8 cellular contexts compared by ENCODE assay signal in genomic region chr15:89419370-89419984, GRCh38.
A peak's percentile ranks its signal among the peaks of the same experiment; 100 is the strongest.
DNase-seq lines count a peak whose midpoint lies in the region; ATAC-seq and TF ChIP-seq lines count a peak whose summit lies in the region.

No MANE protein-coding gene starts in this region.

- no peaks in the 10 kb centered on the region for H3K4me1 Mint-ChIP-seq in progenitor cell of endocrine pancreas (ENCODE audit: low read depth)

- H3K36me3 Mint-ChIP-seq in progenitor cell of endocrine pancreas (ENCODE audit: insufficient read depth) = no peaks in the 10 kb centered on the region

- peak; percentile 63; the same call in 2 of the 3 replicates for ATAC-seq in SK-N-SH treated with all-trans-retinoic acid at 6 μM for 48 hours
- peak; percentile 49 for ATAC-seq in esophagus mucosa
- ATAC-seq in HG03378 (IDR thresholded peaks at IDR 0.05; ENCODE audit: unreplicated experiment) = no peak

- H3K9me3 Mint-ChIP-seq in progenitor cell of endocrine pancreas (ENCODE audit: low read depth) = no peaks in the 10 kb centered on the region

- TF ChIP-seq CTCF in progenitor cell of endocrine pancreas (IDR thresholded peaks at IDR 0.05; ENCODE audit: unreplicated experiment) = no peak

- H3K27ac Mint-ChIP-seq in progenitor cell of endocrine pancreas = no peak overlapping the region

- H3K4me3 Mint-ChIP-seq in progenitor cell of endocrine pancreas (ENCODE audit: low read depth) = no peak overlapping the region

- DNase-seq in DMS 273 (lab: John Stamatoyannopoulos, UW; ENCODE audit: unreplicated experiment) (peak; percentile 20), DMS 273 treated with DMSO at 0.1 percent for 48 hours (lab: John Stamatoyannopoulos, UW) (no peak), progenitor cell of endocrine pancreas (ENCODE audit: low spot score, unreplicated experiment) (peak; percentile 77), NCI-H748 treated with DMSO at 0.1 percent for 48 hours (lab: John Stamatoyannopoulos, UW) (no peak), NCI-H1105 (lab: John Stamatoyannopoulos, UW) (no peak)

- H3K27me3 Mint-ChIP-seq in progenitor cell of endocrine pancreas = peaks cover 93% of the 10 kb centered on the region

TF ChIP-seq in SK-N-SH treated with all-trans-retinoic acid at 6 μM for 48 hours, 23 proteins besides CTCF, POLR2A, EP300 and RAD21:
- TF ChIP-seq CSDC2 (CRISPR knock-in tag; IDR thresholded peaks at IDR 0.05) = no peak
- TF ChIP-seq TCF4 (CRISPR knock-in tag; IDR thresholded peaks at IDR 0.05; ENCODE audit: borderline replicate concordance) = no peak
- TF ChIP-seq PPARA (CRISPR knock-in tag; IDR thresholded peaks at IDR 0.05; ENCODE audit: borderline replicate concordance) = no peak
- TF ChIP-seq BACH2 (CRISPR knock-in tag; IDR thresholded peaks at IDR 0.05; ENCODE audit: borderline replicate concordance) = no peak
- TF ChIP-seq, protein P1, sequence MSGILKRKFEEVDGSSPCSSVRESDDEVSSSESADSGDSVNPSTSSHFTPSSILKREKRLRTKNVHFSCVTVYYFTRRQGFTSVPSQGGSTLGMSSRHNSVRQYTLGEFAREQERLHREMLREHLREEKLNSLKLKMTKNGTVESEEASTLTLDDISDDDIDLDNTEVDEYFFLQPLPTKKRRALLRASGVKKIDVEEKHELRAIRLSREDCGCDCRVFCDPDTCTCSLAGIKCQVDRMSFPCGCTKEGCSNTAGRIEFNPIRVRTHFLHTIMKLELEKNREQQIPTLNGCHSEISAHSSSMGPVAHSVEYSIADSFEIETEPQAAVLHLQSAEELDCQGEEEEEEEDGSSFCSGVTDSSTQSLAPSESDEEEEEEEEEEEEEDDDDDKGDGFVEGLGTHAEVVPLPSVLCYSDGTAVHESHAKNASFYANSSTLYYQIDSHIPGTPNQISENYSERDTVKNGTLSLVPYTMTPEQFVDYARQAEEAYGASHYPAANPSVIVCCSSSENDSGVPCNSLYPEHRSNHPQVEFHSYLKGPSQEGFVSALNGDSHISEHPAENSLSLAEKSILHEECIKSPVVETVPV (CRISPR knock-in tag; IDR thresholded peaks at IDR 0.05) = no peak
- TF ChIP-seq ZFP30 (CRISPR knock-in tag; IDR thresholded peaks at IDR 0.05) = no peak
- no peak for TF ChIP-seq ZNF8 (CRISPR knock-in tag; IDR thresholded peaks at IDR 0.05)
- TF ChIP-seq ZFP3 (CRISPR knock-in tag; IDR thresholded peaks at IDR 0.05) = no peak
- no peak for TF ChIP-seq ZC3H10 (CRISPR knock-in tag; IDR thresholded peaks at IDR 0.05)
- TF ChIP-seq, protein P2, sequence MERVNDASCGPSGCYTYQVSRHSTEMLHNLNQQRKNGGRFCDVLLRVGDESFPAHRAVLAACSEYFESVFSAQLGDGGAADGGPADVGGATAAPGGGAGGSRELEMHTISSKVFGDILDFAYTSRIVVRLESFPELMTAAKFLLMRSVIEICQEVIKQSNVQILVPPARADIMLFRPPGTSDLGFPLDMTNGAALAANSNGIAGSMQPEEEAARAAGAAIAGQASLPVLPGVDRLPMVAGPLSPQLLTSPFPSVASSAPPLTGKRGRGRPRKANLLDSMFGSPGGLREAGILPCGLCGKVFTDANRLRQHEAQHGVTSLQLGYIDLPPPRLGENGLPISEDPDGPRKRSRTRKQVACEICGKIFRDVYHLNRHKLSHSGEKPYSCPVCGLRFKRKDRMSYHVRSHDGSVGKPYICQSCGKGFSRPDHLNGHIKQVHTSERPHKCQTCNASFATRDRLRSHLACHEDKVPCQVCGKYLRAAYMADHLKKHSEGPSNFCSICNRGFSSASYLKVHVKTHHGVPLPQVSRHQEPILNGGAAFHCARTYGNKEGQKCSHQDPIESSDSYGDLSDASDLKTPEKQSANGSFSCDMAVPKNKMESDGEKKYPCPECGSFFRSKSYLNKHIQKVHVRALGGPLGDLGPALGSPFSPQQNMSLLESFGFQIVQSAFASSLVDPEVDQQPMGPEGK (CRISPR knock-in tag; IDR thresholded peaks at IDR 0.05; ENCODE audit: borderline replicate concordance) = no peak

Comparison
In these comparisons a context has a peak if more than half of its experiments do, and no peak if none do; other contexts are left out.
1. DNase-seq: peak in DMS 273 (single experiment) and progenitor cell of endocrine pancreas (single experiment); none in DMS 273 treated with DMSO at 0.1 percent for 48 hours (single experiment), NCI-H748 treated with DMSO at 0.1 percent for 48 hours (single experiment) and NCI-H1105 (single experiment).